ENCODE assay signal across 8 cellular contexts in the genomic region with DNA sequence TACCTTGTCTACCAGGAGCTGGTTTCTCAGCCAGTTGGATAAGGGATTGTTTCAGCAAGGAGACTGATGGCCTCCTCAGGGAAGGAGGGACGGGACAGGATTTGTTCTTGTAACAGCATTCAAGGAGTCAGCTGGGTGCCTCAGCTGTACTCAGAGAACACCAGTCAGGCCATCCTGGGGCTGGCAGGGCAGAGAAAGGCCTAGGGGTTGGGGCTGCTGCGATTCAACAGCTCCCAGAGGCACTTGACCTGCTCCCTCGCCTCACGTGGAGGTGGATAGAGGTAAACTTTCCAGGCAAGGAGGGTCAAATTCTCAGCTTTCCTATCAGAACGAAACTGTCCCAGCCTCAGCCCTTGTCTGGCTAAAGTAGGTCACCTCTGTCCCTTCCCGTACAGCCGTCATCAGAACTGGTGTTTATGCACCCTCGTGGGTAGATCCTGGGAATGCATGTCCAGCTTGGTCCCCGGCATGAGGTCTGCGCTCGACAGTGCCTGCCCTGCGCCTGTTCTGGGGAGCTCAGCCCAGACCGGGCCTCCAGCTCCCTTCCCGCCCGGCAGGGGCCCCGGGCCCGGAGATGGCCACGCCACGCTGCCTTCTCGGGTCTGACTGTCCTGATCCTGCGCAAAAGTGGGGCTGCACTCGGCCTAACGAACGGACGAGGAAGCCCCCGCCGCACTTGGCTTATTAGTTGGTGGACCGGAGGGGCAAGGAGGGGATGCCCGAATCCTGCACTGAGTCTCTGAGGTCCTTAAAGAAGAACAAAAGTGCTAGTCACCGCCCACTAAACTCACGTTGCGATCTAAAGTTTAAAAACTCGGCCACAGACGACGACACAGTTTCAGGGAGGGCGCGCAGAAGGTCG. TPM values are rescaled to one million over a fixed set of nuclear protein-coding genes. Genes with fewer than 3 reads are reported as not detected.
DNase-seq lines count a peak whose midpoint lies in the region; ATAC-seq, FAIRE-seq and TF ChIP-seq lines count a peak whose summit lies in the region.

No MANE protein-coding gene starts in this region.

- H2BK20ac ChIP-seq in IMR-90 (ENCODE audit: low read depth, low read length), result peak overlapping the region; percentile 36; the same call in 1 of the 2 replicates

- peak overlapping the region; percentile 37 for H3K27ac Mint-ChIP-seq in Calu3 (ENCODE audit: unreplicated experiment)

- H3K9me1 ChIP-seq in IMR-90 (ENCODE audit: insufficient read depth, low read length), result peaks cover 7% of the 10 kb centered on the region

- intact Hi-C loops in Calu3 (cut with micrococcal nuclease; ENCODE audit: unreplicated experiment), result no loop called here
- intact Hi-C loops in IMR-90 (cut with micrococcal nuclease), result no loop called here
- intact Hi-C loops in left ventricle myocardium superior (cut with micrococcal nuclease), result no loop called here

- ATAC-seq in IMR-90 (ENCODE audit: low read depth), result peak; percentile 4
- peak; percentile 63 for ATAC-seq in left ventricle myocardium superior
- ATAC-seq in HG03108 (IDR thresholded peaks at IDR 0.05; ENCODE audit: unreplicated experiment), result no peak

- peak overlapping the region; percentile 91 for H3K4me3 ChIP-seq in IMR-90 (ENCODE audit: insufficient read depth, low read depth, low read length)

- peaks cover 11% of the 10 kb centered on the region for H3K4me1 ChIP-seq in IMR-90 (ENCODE audit: control insufficient read depth, insufficient read depth, low read length)

- WGBS in IMR-90 (ENCODE audit: extremely low coverage in 2 of 2, insufficient read length in 1 of 2), 2 experiments, result 39% methylated on average over 11 of the region's 38 CpGs; no CpG with 5 or more reads in 1 of the 2 experiments
- 13 to 19% (median 14%) methylated on average over 38 of the region's 38 CpGs for WGBS in adipose tissue, 3 donors

- H3K56ac ChIP-seq in IMR-90 (ENCODE audit: extremely low read depth, insufficient read depth, low read length), result peak overlapping the region; percentile 8; the same call in 1 of the 2 replicates

- peak overlapping the region; percentile 73 for H4K91ac ChIP-seq in IMR-90 (ENCODE audit: insufficient read depth, low read depth, low read length)

- H3K36me3 Mint-ChIP-seq in Calu3 (ENCODE audit: insufficient read depth, unreplicated experiment), result peaks cover 15% of the 10 kb centered on the region

- H2AK9ac ChIP-seq in IMR-90 (replicated peaks; ENCODE audit: low read depth, low read length, poor library complexity), result peak overlapping the region; percentile 95

- H3K18ac ChIP-seq in IMR-90 (ENCODE audit: low read depth, low read length), result peak overlapping the region; percentile 84

- H3K9me3 ChIP-seq in IMR-90 (ENCODE audit: control insufficient read depth, insufficient read depth, low read length), result no peaks in the 10 kb centered on the region

- peak overlapping the region; percentile 94 for H3K4ac ChIP-seq in IMR-90 (ENCODE audit: low read depth, low read length)

- H3K4me1 Mint-ChIP-seq in Calu3 (ENCODE audit: low read depth, unreplicated experiment), result peaks cover 11% of the 10 kb centered on the region

- TSS peak; percentile 87 for BruUV-seq in Calu3 (replicated peaks; lab: Mats Ljungman, UMichigan)
- BruUV-seq in IMR-90 (replicated peaks; lab: Mats Ljungman, UMichigan), result no TSS peak

- no peaks in the 10 kb centered on the region for H4K20me1 ChIP-seq in IMR-90 (ENCODE audit: insufficient read depth, low read length)

- peaks cover 12 to 23% of the 10 kb centered on the region in 2 experiments; a peak in 3 of 4 replicates for H3K79me1 ChIP-seq in IMR-90 (ENCODE audit: low read depth in 1 of 2, low read length in 2 of 2)

- dilution Hi-C loops in IMR-90 (cut with HindIII; ENCODE audit: low sequenced_read_pairs, unreplicated experiment), result no loop called here

- H3K4me3 Mint-ChIP-seq in Calu3 (ENCODE audit: low read depth, unreplicated experiment), result peak overlapping the region; percentile 80

- DNase-seq in Calu3 (no peak), GM20000 (ENCODE audit: low spot score) (peak; percentile 64), IMR-90 (no peak), left ventricle myocardium superior (peak; percentile 60), pons (ENCODE audit: low spot score) (peak; percentile 38), RCC 7860 (ENCODE audit: low spot score) (no peak)

- peak overlapping the region; percentile 89 for H3K4me2 ChIP-seq in IMR-90 (ENCODE audit: low read depth, low read length)

- H3K14ac ChIP-seq in IMR-90 (replicated peaks; ENCODE audit: low read depth, low read length), result peak overlapping the region; percentile 97

- no peaks in the 10 kb centered on the region for H3K36me3 ChIP-seq in IMR-90 (ENCODE audit: control insufficient read depth, insufficient read depth, low read length)

- POLR2A ChIA-PET in IMR-90 (lab: Charles Lee; ENCODE audit: unreplicated experiment), result interaction anchor here (0.6 to 1.0 kb wide), 2 partner anchors 27 to 111 kb away, joined by 3 read pairs; a partner anchor contains a TSS

- no peaks in the 10 kb centered on the region for H3K9me3 Mint-ChIP-seq in Calu3 (ENCODE audit: low read depth, unreplicated experiment)

- H3K9ac ChIP-seq in IMR-90 (ENCODE audit: low read depth, low read length), result peak overlapping the region; percentile 81

- H4K8ac ChIP-seq in IMR-90 (ENCODE audit: low read depth in 2 of 2, low read length in 2 of 2), result peak overlapping the region; percentile 75 to 99

- peak overlapping the region; percentile 84 for H2AK5ac ChIP-seq in IMR-90 (ENCODE audit: low read depth, low read length)

- peak overlapping the region; percentile 97 for H4K5ac ChIP-seq in IMR-90 (ENCODE audit: low read depth, low read length)

- CTCF ChIA-PET in Calu3 (lab: Charles Lee), result interaction anchor here (1.0 to 3.1 kb wide), 6 partner anchors 8 to 141 kb away, joined by 3 to 23 read pairs (median 6); a partner anchor contains a TSS
- CTCF ChIA-PET in IMR-90 (lab: Yijun Ruan, JAX), result interaction anchor here (1.9 kb wide), 1 partner anchor 102 kb away, joined by 7 read pairs; no protein-coding TSS in a partner anchor

- H3K23ac ChIP-seq in IMR-90 (ENCODE audit: low read depth, low read length), result peak overlapping the region; percentile 91

- H2BK15ac ChIP-seq in IMR-90 (ENCODE audit: low read depth, low read length), result peak overlapping the region; percentile 10; the same call in 1 of the 3 replicates

- H3K27ac ChIP-seq in IMR-90 (ENCODE audit: insufficient read depth, low read length), result peak overlapping the region; percentile 71
- H3K27ac ChIP-seq in adipose tissue (ENCODE audit: low read depth, low read length), result peak overlapping the region; percentile 36

- no peaks in the 10 kb centered on the region for H3K27me3 Mint-ChIP-seq in Calu3 (ENCODE audit: unreplicated experiment)

- no peak for TF ChIP-seq RAD21 in IMR-90 (IDR thresholded peaks at IDR 0.05; ENCODE audit: low read length)

- in situ Hi-C loops in IMR-90 (cut with MboI; ENCODE audit: low sequenced_read_pairs), result no loop called here

- H2BK5ac ChIP-seq in IMR-90 (ENCODE audit: low read depth, low read length, poor library complexity, severe bottlenecking), result peak overlapping the region; percentile 84

- peak overlapping the region; percentile 100 for H2AFZ ChIP-seq in IMR-90 (replicated peaks; ENCODE audit: low read length, poor library complexity)

- TF ChIP-seq CTCF in Calu3 (IDR thresholded peaks at IDR 0.05; ENCODE audit: unreplicated experiment) (no peak), GM20000 (IDR thresholded peaks at IDR 0.05; ENCODE audit: extremely low read depth, missing control alignments) (no peak), IMR-90 (conservative IDR thresholded peaks at IDR 0.05; ENCODE audit: low read depth, low read length) (no peak)

- FAIRE-seq in RCC 7860 (lab: Jason Lieb, UNC), result no peak

- TF ChIP-seq POLR2A in IMR-90 (IDR thresholded peaks at IDR 0.05; ENCODE audit: low read depth, low read length), result no peak

- H2BK120ac ChIP-seq in IMR-90 (ENCODE audit: low read depth, low read length), result peak overlapping the region; percentile 79

- no peaks in the 10 kb centered on the region for H3K27me3 ChIP-seq in IMR-90 (ENCODE audit: control insufficient read depth, insufficient read depth, low read length)

TF ChIP-seq in IMR-90, 13 proteins besides CTCF, POLR2A, EP300 and RAD21:
- TF ChIP-seq SMC3 (IDR thresholded peaks at IDR 0.05; ENCODE audit: low read depth, low read length), result no peak
- TF ChIP-seq, protein P1, sequence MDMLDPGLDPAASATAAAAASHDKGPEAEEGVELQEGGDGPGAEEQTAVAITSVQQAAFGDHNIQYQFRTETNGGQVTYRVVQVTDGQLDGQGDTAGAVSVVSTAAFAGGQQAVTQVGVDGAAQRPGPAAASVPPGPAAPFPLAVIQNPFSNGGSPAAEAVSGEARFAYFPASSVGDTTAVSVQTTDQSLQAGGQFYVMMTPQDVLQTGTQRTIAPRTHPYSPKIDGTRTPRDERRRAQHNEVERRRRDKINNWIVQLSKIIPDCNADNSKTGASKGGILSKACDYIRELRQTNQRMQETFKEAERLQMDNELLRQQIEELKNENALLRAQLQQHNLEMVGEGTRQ (IDR thresholded peaks at IDR 0.05; ENCODE audit: low read depth, low read length), result no peak
- TF ChIP-seq NFE2L2 (IDR thresholded peaks at IDR 0.05; ENCODE audit: low read depth, low read length), result no peak
- TF ChIP-seq, protein P2, sequence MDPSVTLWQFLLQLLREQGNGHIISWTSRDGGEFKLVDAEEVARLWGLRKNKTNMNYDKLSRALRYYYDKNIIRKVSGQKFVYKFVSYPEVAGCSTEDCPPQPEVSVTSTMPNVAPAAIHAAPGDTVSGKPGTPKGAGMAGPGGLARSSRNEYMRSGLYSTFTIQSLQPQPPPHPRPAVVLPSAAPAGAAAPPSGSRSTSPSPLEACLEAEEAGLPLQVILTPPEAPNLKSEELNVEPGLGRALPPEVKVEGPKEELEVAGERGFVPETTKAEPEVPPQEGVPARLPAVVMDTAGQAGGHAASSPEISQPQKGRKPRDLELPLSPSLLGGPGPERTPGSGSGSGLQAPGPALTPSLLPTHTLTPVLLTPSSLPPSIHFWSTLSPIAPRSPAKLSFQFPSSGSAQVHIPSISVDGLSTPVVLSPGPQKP (IDR thresholded peaks at IDR 0.05; ENCODE audit: borderline replicate concordance, low read depth, low read length), result no peak
TF ChIP-seq in IMR-90: peak in this region for 0.

RNA-seq across cellular contexts. Expression of a gene that starts 0.8 kb away (rescaled TPM):
- total RNA-seq in Calu3 (2022) (18.4 and 20.1 TPM in 2 replicates), IMR-90 (2012; rRNA removed) (6.1 and 7.0 TPM in 2 replicates), left ventricle myocardium superior (5.9 TPM)
- polyA plus RNA-seq in IMR-90 (2012; rRNA removed) (5.1 and 7.5 TPM in 2 replicates), adipose tissue (1 to 10 TPM in 2 of 3 donors, under 1 TPM in 1; 0.79 to 2.9 (median 1.8) TPM)
- polyA plus RNA-seq in IMR-90 (2012; cell fraction: cytosol; rRNA removed), result 3.3 and 5.2 TPM in 2 replicates
- 2.0 and 2.3 TPM in 2 replicates for polyA plus RNA-seq in IMR-90 (2012; cell fraction: nucleus; rRNA removed; ENCODE audit: low replicate concordance)

RNA-seq across cellular contexts. Expression of a gene that starts 33.2 kb away (rescaled TPM):
- total RNA-seq in Calu3 (2022), result 145 and 159 TPM in 2 replicates
- 8.1 and 9.2 TPM in 2 replicates for total RNA-seq in IMR-90 (2012; rRNA removed)
- 47.4 and 50.1 TPM in 2 replicates for polyA plus RNA-seq in IMR-90 (2012; rRNA removed)
- 40.1 and 52.1 TPM in 2 replicates for polyA plus RNA-seq in IMR-90 (2012; cell fraction: cytosol; rRNA removed)
- polyA plus RNA-seq in IMR-90 (2012; cell fraction: nucleus; rRNA removed; ENCODE audit: low replicate concordance), result 62.2 and 101 TPM in 2 replicates
- polyA plus RNA-seq in adipose tissue, result 10 to 100 TPM; 20.8 to 40.6 (median 35.8) TPM
- total RNA-seq in left ventricle myocardium superior, result 89.7 TPM

Comparison
In these comparisons a context has a peak if more than half of its experiments do, and no peak if none do; other contexts are left out.
1. DNase-seq: peak in GM20000 (single experiment), left ventricle myocardium superior (single experiment) and pons (single experiment); none in Calu3 (single experiment), IMR-90 (single experiment) and RCC 7860 (single experiment).